In the genomic region with DNA sequence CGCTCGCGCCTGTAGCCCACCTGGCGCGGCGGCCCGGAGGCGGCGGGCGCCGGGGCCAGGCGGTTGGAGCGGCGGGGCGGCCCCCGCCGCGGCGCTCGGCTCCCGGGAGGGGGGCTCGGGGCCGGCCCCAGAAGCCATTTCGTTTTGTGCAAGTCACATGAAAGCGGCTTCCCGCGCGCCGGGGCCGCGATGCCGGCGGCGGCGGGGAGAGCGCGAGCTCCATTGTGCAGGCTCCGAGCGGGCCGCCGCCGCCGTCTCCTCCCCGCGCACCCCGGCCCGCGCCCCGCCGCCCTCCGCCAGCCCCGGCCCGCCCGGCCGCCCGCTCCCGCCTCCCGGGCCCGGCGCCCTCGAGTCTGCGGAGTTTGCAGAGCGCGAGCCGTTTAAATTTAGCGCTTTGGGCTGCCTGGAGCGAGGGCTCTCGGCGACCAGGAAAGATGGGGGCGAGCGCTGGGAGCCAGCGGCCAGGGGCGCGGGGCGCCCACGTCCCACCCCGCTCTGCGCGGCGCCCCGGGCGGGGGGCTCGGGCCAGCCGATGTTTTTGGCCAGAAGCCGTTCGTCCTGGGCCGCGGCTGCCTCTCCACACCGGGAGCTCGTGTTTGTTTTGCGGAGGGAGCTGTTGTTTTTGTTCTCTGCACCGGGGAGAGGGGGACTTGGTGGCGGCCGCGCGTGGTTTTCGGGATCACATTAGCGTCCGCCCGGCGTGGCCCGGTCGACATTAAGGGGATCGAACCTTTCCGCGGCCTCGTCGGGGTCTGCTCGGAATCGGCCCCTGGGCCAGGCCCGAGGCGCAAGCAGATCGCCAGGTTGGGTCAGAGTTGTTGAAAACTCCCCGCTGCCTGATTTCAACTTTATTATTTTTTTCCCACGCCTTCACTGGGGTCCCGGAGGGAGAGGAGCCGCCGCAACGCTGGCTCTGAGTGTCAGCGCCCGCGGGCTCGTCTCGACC, we compare ENCODE assay signal across 8 cellular contexts. TPM values are rescaled to one million over a fixed set of nuclear protein-coding genes. Genes with fewer than 3 reads are reported as not detected.
DNase-seq lines count a peak whose midpoint lies in the region; ATAC-seq lines count a peak whose summit lies in the region.

No MANE protein-coding gene starts in this region.

- H3K27ac ChIP-seq in caudate nucleus (ENCODE audit: low read depth, low read length) = peak overlapping the region; percentile 86

- ATAC-seq in GM18867 (IDR thresholded peaks at IDR 0.05; ENCODE audit: unreplicated experiment) = no peak
- no peak for ATAC-seq in GM19395 (IDR thresholded peaks at IDR 0.05; ENCODE audit: unreplicated experiment)

- in situ Hi-C loops in SK-MEL-5 (cut with HindIII; ENCODE audit: low pct_unique_long_range_greater_than_20kb, low sequenced_read_pairs) = no loop called here

- peak; percentile 71 for DNase-seq in activated CD8-positive, alpha-beta memory T cell treated with anti-CD3 and anti-CD28 coated beads for 24 hours
- no peak for DNase-seq in activated CD8-positive, alpha-beta memory T cell treated with anti-CD3 and anti-CD28 coated beads, Interleukin-2, amount 50 U/mL, for 4 hours
- DNase-seq in SK-MEL-5 (ENCODE audit: low read depth, low spot score) (peak; percentile 27), caudate nucleus (lab: John Stamatoyannopoulos, UW) (peak in 33 of 61 donors; percentile 10 to 64 (median 28)), kidney glomerular epithelial cell (lab: John Stamatoyannopoulos, UW) (peak; percentile 45)
- DNase-seq in stimulated activated CD4-positive, alpha-beta T cell treated with anti-CD3 and anti-CD28 coated beads, Interleukin-4, amount 100 ng/mL, for 1 hour = peak; percentile 47

RNA-seq across cellular contexts. Expression of gene BCL7A, which starts 1.0 kb away (rescaled TPM):
- total RNA-seq in SK-MEL-5 (2014; rRNA removed; shearing (Covaris generic)) = 11.7 and 14.4 TPM in 2 replicates
- 25.0 and 33.8 TPM in 2 replicates for polyA plus RNA-seq in SK-MEL-5 (2015; cell fraction: cytosol; rRNA removed)
- 10.9 and 13.3 TPM in 2 replicates for polyA plus RNA-seq in SK-MEL-5 (2015; cell fraction: nucleus; rRNA removed)

RNA-seq across cellular contexts. Expression of gene MLXIP, which starts 55.9 kb away (rescaled TPM):
- total RNA-seq in SK-MEL-5 (2014; rRNA removed; shearing (Covaris generic)) = 16.0 and 16.9 TPM in 2 replicates
- polyA plus RNA-seq in SK-MEL-5 (2015; cell fraction: cytosol; rRNA removed) = 64.5 and 90.8 TPM in 2 replicates
- polyA plus RNA-seq in SK-MEL-5 (2015; cell fraction: nucleus; rRNA removed) = 100 and 109 TPM in 2 replicates
